Comparison of ENCODE assay signal across 14 cellular contexts in the genomic region with DNA sequence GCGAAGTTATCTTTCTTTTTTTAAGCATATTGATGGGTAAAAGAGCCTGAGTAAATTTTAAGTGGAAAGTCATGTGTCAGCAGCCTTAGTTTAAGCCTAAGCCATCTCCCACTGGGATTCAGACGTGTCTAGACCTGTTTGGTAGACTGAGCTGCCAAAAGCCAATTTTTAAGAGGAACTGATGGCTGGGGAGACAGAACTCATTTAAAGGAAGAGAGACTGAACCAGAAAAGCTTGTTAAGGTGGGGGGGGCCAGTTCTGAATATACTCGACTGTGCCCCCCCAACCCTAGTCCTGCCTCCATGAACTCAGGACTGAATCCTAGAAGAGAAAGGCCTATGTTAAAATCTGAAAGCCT. TPM values are rescaled to one million over a fixed set of nuclear protein-coding genes. Genes with fewer than 3 reads are reported as not detected.
DNase-seq lines count a peak whose midpoint lies in the region; ATAC-seq, FAIRE-seq and TF ChIP-seq lines count a peak whose summit lies in the region.
"Had no signal": no experiment of that assay in that cellular context is flagged by ENCODE, and none has a peak within 500 bp of the region (broad histone marks: within the 10 kb centered on the region; RNA-seq: fewer than 3 reads in every experiment).

No MANE protein-coding gene starts in this region.

- no peaks in the 10 kb centered on the region for H3K9me3 Mint-ChIP-seq in dendritic cell treated with granulocyte-macrophage colony-stimulating factor and Interleukin-4, amounts not matched to agents 40 ng/mL and 50 ng/mL, for 4 days
- H3K9me3 Mint-ChIP-seq: neural crest cell had no signal

- in situ Hi-C loops in GM23248 (cut with MboI), result no loop called here

- DNase-seq in COR-L47 (lab: John Stamatoyannopoulos, UW) (peak; percentile 43), HTR-8/SVneo (ENCODE audit: insufficient read length, low spot score) (peak; percentile 45), NCI-H526 (lab: John Stamatoyannopoulos, UW) (peak; percentile 1 to 35), GM23248 (no peak), hepatocyte (ENCODE audit: low spot score) (no peak)
- DNase-seq: activated CD4-positive, CD25-positive, alpha-beta regulatory T cell treated with anti-CD3 and anti-CD28 coated beads, Interleukin-2, amount 50 U/mL, for 72 hours; activated effector memory CD4-positive, alpha-beta T cell treated with Interleukin-2 at 50 U/mL for 16 hours; central memory CD4-positive, alpha-beta T cell; SHP77; stimulated activated CD8-positive, alpha-beta memory T cell treated with anti-CD3 and anti-CD28 coated beads, Interleukin-4, amount 100 ng/mL, for 48 hours had no signal

- peak overlapping the region; percentile 20 for H3K27ac Mint-ChIP-seq in dendritic cell treated with granulocyte-macrophage colony-stimulating factor and Interleukin-4, amounts not matched to agents 40 ng/mL and 50 ng/mL, for 4 days

- H3K4me3 ChIP-seq in GM23248, result no peak overlapping the region
- H3K4me3 ChIP-seq in hepatocyte, result no peak overlapping the region

- H2AFZ ChIP-seq in GM23248 (no peak overlapping the region), hepatocyte (no peak overlapping the region)

- H3K4me1 Mint-ChIP-seq in dendritic cell treated with granulocyte-macrophage colony-stimulating factor and Interleukin-4, amounts not matched to agents 40 ng/mL and 50 ng/mL, for 4 days (ENCODE audit: low read depth), result peaks cover 43% of the 10 kb centered on the region

- H3K27me3 Mint-ChIP-seq in dendritic cell treated with granulocyte-macrophage colony-stimulating factor and Interleukin-4, amounts not matched to agents 40 ng/mL and 50 ng/mL, for 4 days, result no peaks in the 10 kb centered on the region

- no peak for FAIRE-seq in HTR-8/SVneo (lab: Jason Lieb, UNC)

- H3K9me2 ChIP-seq in GM23248 (ENCODE audit: insufficient read depth) (no peaks in the 10 kb centered on the region), hepatocyte (replicated peaks; ENCODE audit: insufficient read depth) (no peaks in the 10 kb centered on the region)

- H3K27me3 ChIP-seq in GM23248 (replicated peaks; ENCODE audit: insufficient read depth) (no peaks in the 10 kb centered on the region), hepatocyte (no peaks in the 10 kb centered on the region)

- H3K9ac ChIP-seq in GM23248, result no peak overlapping the region

- TF ChIP-seq CTCF in hepatocyte (IDR thresholded peaks at IDR 0.05; ENCODE audit: poor library complexity), result no peak

- no peak overlapping the region for H3K4me2 ChIP-seq in GM23248 (ENCODE audit: unreplicated experiment)
- H3K4me2 ChIP-seq in hepatocyte, result no peak overlapping the region

- H3K27ac ChIP-seq in GM23248 (no peak overlapping the region), hepatocyte (no peak overlapping the region)

- H3K4me3 Mint-ChIP-seq in dendritic cell treated with granulocyte-macrophage colony-stimulating factor and Interleukin-4, amounts not matched to agents 40 ng/mL and 50 ng/mL, for 4 days, result no peak overlapping the region
- H3K4me3 Mint-ChIP-seq: neural crest cell had no signal

- H4K20me1 ChIP-seq in GM23248 (ENCODE audit: insufficient read depth) (no peaks in the 10 kb centered on the region), hepatocyte (ENCODE audit: insufficient read depth, poor library complexity, severe bottlenecking) (no peaks in the 10 kb centered on the region)

- H3F3A ChIP-seq in GM23248 (ENCODE audit: insufficient read depth), result peaks cover 16% of the 10 kb centered on the region

- H3K4me1 ChIP-seq in GM23248 (ENCODE audit: insufficient read depth) (peaks cover 16% of the 10 kb centered on the region), hepatocyte (ENCODE audit: insufficient read depth) (peaks cover 10% of the 10 kb centered on the region)

- no peak for ATAC-seq in HG03135 (IDR thresholded peaks at IDR 0.05; ENCODE audit: unreplicated experiment)
- no peak for ATAC-seq in GM19035 (IDR thresholded peaks at IDR 0.05; ENCODE audit: unreplicated experiment)

- intact Hi-C loops in dendritic cell treated with granulocyte-macrophage colony-stimulating factor and Interleukin-4, amounts not matched to agents 40 ng/mL and 50 ng/mL, for 4 days (cut with micrococcal nuclease), result no loop called here

- H3K36me3 Mint-ChIP-seq in dendritic cell treated with granulocyte-macrophage colony-stimulating factor and Interleukin-4, amounts not matched to agents 40 ng/mL and 50 ng/mL, for 4 days (ENCODE audit: low read depth), result no peaks in the 10 kb centered on the region

- H3K36me3 ChIP-seq in GM23248 (ENCODE audit: low read depth), result no peaks in the 10 kb centered on the region
- no peaks in the 10 kb centered on the region for H3K36me3 ChIP-seq in hepatocyte (replicated peaks; ENCODE audit: insufficient read depth, low read depth)

- no peaks in the 10 kb centered on the region for H3K9me3 ChIP-seq in GM23248 (ENCODE audit: low read depth)
- no peaks in the 10 kb centered on the region for H3K9me3 ChIP-seq in hepatocyte (ENCODE audit: low read depth)

- H3K79me2 ChIP-seq in GM23248 (ENCODE audit: insufficient read depth) (no peaks in the 10 kb centered on the region), hepatocyte (no peaks in the 10 kb centered on the region)

- WGBS in GM23248 (ENCODE audit: low coverage in 1 of 2, low lambda C conversion rate in 2 of 2, missing lambda C conversion rate in 2 of 2), 2 experiments, result 97% methylated on average over 3 of the region's 3 CpGs
- WGBS in hepatocyte (ENCODE audit: low lambda C conversion rate, missing lambda C conversion rate), result 75% methylated on average over 3 of the region's 3 CpGs

RNA-seq across cellular contexts. Expression of a gene that starts 58.3 kb away (rescaled TPM):
- total RNA-seq in GM23248 (2014; rRNA removed; shearing (Covaris generic)), result 65.1 and 78.6 TPM in 2 replicates
- 58.1 and 63.5 TPM in 2 replicates for polyA plus RNA-seq in GM23248 (2016; fragmentation: Nextera tagmentation; extraction: Ambion mirVana)
- 75.0 and 84.9 TPM in 2 replicates for total RNA-seq in hepatocyte
- 80.1 and 89.3 TPM in 2 replicates for polyA plus RNA-seq in hepatocyte

Comparison
In these comparisons a context has a peak if more than half of its experiments do, and no peak if none do; other contexts are left out.
1. DNase-seq: peak in COR-L47 (single experiment), HTR-8/SVneo (single experiment) and NCI-H526 (2 of 2); none in GM23248 (single experiment) and hepatocyte (single experiment).